Comparison of ENCODE assay signal across 8 cellular contexts in genomic region chr17:27793168-27793905, GRCh38. TPM values are rescaled to one million over a fixed set of nuclear protein-coding genes. Genes with fewer than 3 reads are reported as not detected.
DNase-seq lines count a peak whose midpoint lies in the region; ATAC-seq and TF ChIP-seq lines count a peak whose summit lies in the region.
"Had no signal": no experiment of that assay in that cellular context is flagged by ENCODE, and none has a peak within 500 bp of the region (broad histone marks: within the 10 kb centered on the region; RNA-seq: fewer than 3 reads in every experiment).

No MANE protein-coding gene starts in this region.

- H3K9me3 ChIP-seq in iPS DF 6.9 (ENCODE audit: control insufficient read depth, insufficient read depth, low read length) (no peaks in the 10 kb centered on the region), skeletal muscle tissue (ENCODE audit: control insufficient read depth in 3 of 3, low read length in 3 of 3) (no peaks in the 10 kb centered on the region), PC-9 (ENCODE audit: insufficient read depth, low read depth) (no peaks in the 10 kb centered on the region)

- H2AFZ ChIP-seq in PC-9 = no peak overlapping the region

- peak overlapping the region in 2 of 3 donors; percentile 2 to 62 for H3K9ac ChIP-seq in skeletal muscle tissue (ENCODE audit: low read depth in 1 of 3, low read length in 3 of 3)

- DNase-seq in HEK293T (ENCODE audit: extremely low spot score) (peak; percentile 64), iPS DF 6.9 (ENCODE audit: low read depth, low spot score) (no peak), PC-9 (no peak)
- DNase-seq in activated CD8-positive, alpha-beta T cell treated with anti-CD3 and anti-CD28 coated beads for 36 hours = no peak
- DNase-seq in activated CD4-positive, alpha-beta T cell treated with anti-CD3 and anti-CD28 coated beads, Interleukin-2, amount 10 ng/mL, durations not matched to agents 7 days and 5 days = no peak

- no peaks in the 10 kb centered on the region for H4K20me1 ChIP-seq in PC-9 (ENCODE audit: insufficient read depth)

- no peak for TF ChIP-seq CTCF in activated CD8-positive, alpha-beta T cell treated with anti-CD3 and anti-CD28 coated beads for 36 hours (IDR thresholded peaks at IDR 0.05)
- no peak for TF ChIP-seq CTCF in PC-9 (conservative IDR thresholded peaks at IDR 0.05)

- peak; percentile 47 for ATAC-seq in activated CD8-positive, alpha-beta T cell treated with anti-CD3 and anti-CD28 coated beads for 36 hours
- no peak for ATAC-seq in HG03432 (IDR thresholded peaks at IDR 0.05; ENCODE audit: unreplicated experiment)

- H3K27me3 ChIP-seq in iPS DF 6.9 (ENCODE audit: control insufficient read depth, insufficient read depth, low read length) = peaks cover 3% of the 10 kb centered on the region; the same call in 1 of the 2 replicates
- peaks cover 8 to 27% (median 26%) of the 10 kb centered on the region in 3 donors for H3K27me3 ChIP-seq in skeletal muscle tissue (ENCODE audit: control insufficient read depth in 3 of 3, insufficient read depth in 3 of 3, low read length in 3 of 3)
- peaks cover 29% of the 10 kb centered on the region for H3K27me3 ChIP-seq in PC-9 (ENCODE audit: insufficient read depth, low read depth)

- H3K9me2 ChIP-seq in PC-9 (ENCODE audit: insufficient read depth) = no peaks in the 10 kb centered on the region

- peaks cover 29% of the 10 kb centered on the region for H3K27me3 Mint-ChIP-seq in activated CD8-positive, alpha-beta T cell treated with anti-CD3 and anti-CD28 coated beads for 36 hours
- H3K27me3 Mint-ChIP-seq in activated CD4-positive, alpha-beta T cell treated with anti-CD3 and anti-CD28 coated beads, Interleukin-2, amount 10 ng/mL, durations not matched to agents 7 days and 5 days = peaks cover 37% of the 10 kb centered on the region

- intact Hi-C loops in activated CD8-positive, alpha-beta T cell treated with anti-CD3 and anti-CD28 coated beads for 36 hours (cut with micrococcal nuclease) = no loop called here
- intact Hi-C loops in PC-9 (cut with micrococcal nuclease; ENCODE audit: unreplicated experiment) = loop anchor here (10.0 kb wide), 1 partner anchor 391 kb away; no protein-coding TSS in a partner anchor

- H3F3A ChIP-seq in PC-9 (ENCODE audit: insufficient read depth, low read depth) = peaks cover 5% of the 10 kb centered on the region; the same call in 1 of the 2 replicates

- H3K4me1 ChIP-seq in iPS DF 6.9 (ENCODE audit: control insufficient read depth, insufficient read depth, low read length) (no peaks in the 10 kb centered on the region), skeletal muscle tissue (ENCODE audit: control insufficient read depth in 3 of 3, insufficient read depth in 3 of 3, low read length in 3 of 3) (peaks cover 3 to 8% (median 6%) of the 10 kb centered on the region in 3 donors), PC-9 (replicated peaks; ENCODE audit: insufficient read depth) (peaks cover 11% of the 10 kb centered on the region)

- peaks cover 4% of the 10 kb centered on the region for H3K4me1 Mint-ChIP-seq in activated CD8-positive, alpha-beta T cell treated with anti-CD3 and anti-CD28 coated beads for 36 hours (ENCODE audit: low read depth)
- H3K4me1 Mint-ChIP-seq in activated CD4-positive, alpha-beta T cell treated with anti-CD3 and anti-CD28 coated beads, Interleukin-2, amount 10 ng/mL, durations not matched to agents 7 days and 5 days = peaks cover 7% of the 10 kb centered on the region

- no CpG with 5 or more reads among the region's 58 CpGs for WGBS in iPS DF 6.9 (ENCODE audit: insufficient coverage, insufficient read length)

- H3K9me3 Mint-ChIP-seq in activated CD8-positive, alpha-beta T cell treated with anti-CD3 and anti-CD28 coated beads for 36 hours = no peaks in the 10 kb centered on the region
- no peaks in the 10 kb centered on the region for H3K9me3 Mint-ChIP-seq in activated CD4-positive, alpha-beta T cell treated with anti-CD3 and anti-CD28 coated beads, Interleukin-2, amount 10 ng/mL, durations not matched to agents 7 days and 5 days

- no peaks in the 10 kb centered on the region for H3K36me3 ChIP-seq in iPS DF 6.9 (ENCODE audit: control insufficient read depth, insufficient read depth, low read length)
- H3K36me3 ChIP-seq in skeletal muscle tissue (ENCODE audit: control insufficient read depth in 3 of 3, insufficient read depth in 3 of 3, low read length in 3 of 3) = no peaks in the 10 kb centered on the region
- H3K36me3 ChIP-seq in PC-9 (ENCODE audit: low read depth) = no peaks in the 10 kb centered on the region

- CTCF ChIA-PET in HEK293T (lab: Yijun Ruan, JAX) (interaction anchor here (1.5 to 2.9 kb wide), 3 partner anchors 12 to 100 kb away, joined by 4 to 11 read pairs (median 10); no protein-coding TSS in a partner anchor), PC-9 (lab: Charles Lee) (no interaction called here)
- CTCF ChIA-PET in activated CD8-positive, alpha-beta T cell treated with anti-CD3 and anti-CD28 coated beads for 36 hours (lab: Charles Lee) = interaction anchor here (0.7 to 2.7 kb wide), 8 partner anchors 9 to 139 kb away, joined by 3 to 12 read pairs (median 5); partner anchors contain the start of gene LYRM9
- CTCF ChIA-PET in activated CD4-positive, alpha-beta T cell treated with anti-CD3 and anti-CD28 coated beads, Interleukin-2, amount 10 ng/mL, durations not matched to agents 7 days and 5 days (lab: Charles Lee) = interaction anchor here (0.5 to 3.5 kb wide), 2 partner anchors 12 to 1579 kb away, joined by 3 to 21 read pairs; no protein-coding TSS in a partner anchor

- H3K36me3 Mint-ChIP-seq in activated CD8-positive, alpha-beta T cell treated with anti-CD3 and anti-CD28 coated beads for 36 hours (ENCODE audit: low read depth) = no peaks in the 10 kb centered on the region
- no peaks in the 10 kb centered on the region for H3K36me3 Mint-ChIP-seq in activated CD4-positive, alpha-beta T cell treated with anti-CD3 and anti-CD28 coated beads, Interleukin-2, amount 10 ng/mL, durations not matched to agents 7 days and 5 days (ENCODE audit: low read depth)

- H3K79me2 ChIP-seq in PC-9 (ENCODE audit: low read depth) = no peaks in the 10 kb centered on the region

- H3K4me3 ChIP-seq in iPS DF 6.9 (ENCODE audit: low read length) (peak overlapping the region; percentile 21; the same call in 1 of the 2 replicates), skeletal muscle tissue (ENCODE audit: low read length in 3 of 3) (peak overlapping the region in 2 of 3 donors; percentile 40 to 63), PC-9 (no peak overlapping the region)

- BruUV-seq in PC-9 (replicated peaks; lab: Mats Ljungman, UMichigan) = no TSS peak

- H3K4me2 ChIP-seq in PC-9 = no peak overlapping the region

- no peak overlapping the region for H3K27ac Mint-ChIP-seq in activated CD8-positive, alpha-beta T cell treated with anti-CD3 and anti-CD28 coated beads for 36 hours
- no peak overlapping the region for H3K27ac Mint-ChIP-seq in activated CD4-positive, alpha-beta T cell treated with anti-CD3 and anti-CD28 coated beads, Interleukin-2, amount 10 ng/mL, durations not matched to agents 7 days and 5 days

- POLR2A ChIA-PET in HEK293T (lab: Yijun Ruan, JAX) (no interaction called here), PC-9 (lab: Charles Lee; ENCODE audit: unreplicated experiment) (no interaction called here)
- POLR2A ChIA-PET in activated CD8-positive, alpha-beta T cell treated with anti-CD3 and anti-CD28 coated beads for 36 hours (lab: Charles Lee) = interaction anchor here (0.6 kb wide), 1 partner anchor 9 kb away, joined by 3 read pairs; no protein-coding TSS in a partner anchor
- POLR2A ChIA-PET in activated CD4-positive, alpha-beta T cell treated with anti-CD3 and anti-CD28 coated beads, Interleukin-2, amount 10 ng/mL, durations not matched to agents 7 days and 5 days (lab: Charles Lee) = interaction anchor here (0.6 kb wide), 1 partner anchor 92 kb away, joined by 4 read pairs; no protein-coding TSS in a partner anchor

- H3K27ac ChIP-seq in iPS DF 6.9 (ENCODE audit: low read length) = no peak overlapping the region
- no peak overlapping the region for H3K27ac ChIP-seq in skeletal muscle tissue (ENCODE audit: low read depth, low read length)
- H3K27ac ChIP-seq in PC-9 = no peak overlapping the region
- H3K27ac ChIP-seq: epithelial cell of prostate had no signal

- no peak overlapping the region for H3K4me3 Mint-ChIP-seq in activated CD8-positive, alpha-beta T cell treated with anti-CD3 and anti-CD28 coated beads for 36 hours
- no peak overlapping the region for H3K4me3 Mint-ChIP-seq in activated CD4-positive, alpha-beta T cell treated with anti-CD3 and anti-CD28 coated beads, Interleukin-2, amount 10 ng/mL, durations not matched to agents 7 days and 5 days

TF ChIP-seq in HEK293T, 16 proteins besides CTCF, POLR2A, EP300 and RAD21:
- no peak for TF ChIP-seq HDGF (IDR thresholded peaks at IDR 0.05; ENCODE audit: borderline replicate concordance)
- TF ChIP-seq FOXK2 (IDR thresholded peaks at IDR 0.05) = no peak
- TF ChIP-seq L3MBTL2 (conservative IDR thresholded peaks at IDR 0.05) = peak; percentile 72

RNA-seq across cellular contexts. Expression of gene NOS2, which starts 7.0 kb away (rescaled TPM):
- total RNA-seq in activated CD8-positive, alpha-beta T cell treated with anti-CD3 and anti-CD28 coated beads for 36 hours = not detected
- total RNA-seq in skeletal muscle tissue (1.0 TPM), PC-9 (2021) (not detected in 2 replicates)
- total RNA-seq in activated CD4-positive, alpha-beta T cell treated with anti-CD3 and anti-CD28 coated beads, Interleukin-2, amount 10 ng/mL, durations not matched to agents 7 days and 5 days = not detected

Comparison
In these comparisons a context has a peak if more than half of its experiments do, and no peak if none do; other contexts are left out.
1. POLR2A ChIA-PET loops: an anchor here in activated CD8-positive, alpha-beta T cell treated with anti-CD3 and anti-CD28 coated beads for 36 hours (0.6 kb wide) and activated CD4-positive, alpha-beta T cell treated with anti-CD3 and anti-CD28 coated beads, Interleukin-2, amount 10 ng/mL, durations not matched to agents 7 days and 5 days (0.6 kb wide); none called in HEK293T and PC-9.